In genomic region chr22:19654338-19654922, GRCh38 we compare ENCODE assay signal across 1 cellular context.
TF ChIP-seq lines count a peak whose summit lies in the region.

No MANE protein-coding gene starts in this region.

TF ChIP-seq in H1, 55 proteins besides CTCF, POLR2A, EP300 and RAD21 (continued from another document):
- TF ChIP-seq RBBP5 (IDR thresholded peaks at IDR 0.05; ENCODE audit: borderline replicate concordance, low read depth, low read length) (no peak), RFX5 (IDR thresholded peaks at IDR 0.05; ENCODE audit: borderline replicate concordance, low read depth, low read length) (no peak), ASH2L (IDR thresholded peaks at IDR 0.05; ENCODE audit: low read length) (no peak)
